Comparison of ENCODE assay signal across 7 cellular contexts in the genomic region with DNA sequence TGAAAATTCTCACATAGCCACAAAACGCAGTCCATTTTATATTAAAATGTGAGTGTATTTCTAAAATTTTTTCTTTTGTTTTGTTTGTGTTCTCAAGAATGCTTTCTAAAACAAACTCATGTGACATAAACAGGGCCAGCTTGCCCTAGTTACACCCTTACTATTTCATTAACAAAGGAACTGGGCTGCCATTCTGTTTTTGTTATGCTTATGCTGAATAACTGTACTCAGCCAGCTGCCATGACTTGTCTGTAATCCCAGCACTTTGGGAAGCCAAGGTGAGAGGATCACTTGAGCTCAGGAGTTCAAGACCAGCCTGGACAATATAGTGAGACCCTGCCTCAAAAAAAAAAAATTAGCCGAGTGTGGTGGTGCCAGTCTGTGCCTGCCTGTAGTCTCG.
DNase-seq lines count a peak whose midpoint lies in the region; ATAC-seq, FAIRE-seq and TF ChIP-seq lines count a peak whose summit lies in the region.
"Not testable (repeated sequence)": the region's sequence is repeated elsewhere in the genome, so short reads cannot be mapped to it uniquely, and the experiment has no call there.

No MANE protein-coding gene starts in this region.

- CTCF ChIA-PET in CD8-positive, alpha-beta memory T cell (lab: Charles Lee): interaction anchor here (2.6 kb wide), 1 partner anchor 25 kb away, joined by 14 read pairs; no protein-coding TSS in a partner anchor
- CTCF ChIA-PET in activated CD8-positive, alpha-beta T cell treated with anti-CD3 and anti-CD28 coated beads for 36 hours (lab: Charles Lee): not testable (repeated sequence)

- not testable (repeated sequence) for H3K27me3 Mint-ChIP-seq in CD4-positive, CD25-positive, alpha-beta regulatory T cell; CD8-positive, alpha-beta memory T cell; GM23338 (ENCODE audit: insufficient read depth, low read depth, poor library complexity); T-helper 17 cell; activated CD8-positive, alpha-beta T cell treated with anti-CD3 and anti-CD28 coated beads for 36 hours

- peaks cover 85% of the 10 kb centered on the region for H3K4me1 ChIP-seq in CD4-positive, CD25-positive, alpha-beta regulatory T cell (ENCODE audit: control insufficient read depth, insufficient read depth, low read length, poor library complexity, severe bottlenecking)
- H3K4me1 ChIP-seq in CD8-positive, alpha-beta memory T cell (ENCODE audit: insufficient read depth, low read length): peaks cover 62% of the 10 kb centered on the region
- peaks cover 33% of the 10 kb centered on the region for H3K4me1 ChIP-seq in GM23338 (ENCODE audit: insufficient read depth)
- H3K4me1 ChIP-seq in psoas muscle: peaks cover 49% of the 10 kb centered on the region

- not testable (repeated sequence) for H3K4me2 ChIP-seq in GM23338

- not testable (repeated sequence) for TF ChIP-seq CTCF in GM23338 (conservative IDR thresholded peaks at IDR 0.05; ENCODE audit: low read depth in 2 of 2); activated CD8-positive, alpha-beta T cell treated with anti-CD3 and anti-CD28 coated beads for 36 hours (IDR thresholded peaks at IDR 0.05); psoas muscle (IDR thresholded peaks at IDR 0.05)

- H3K4me3 ChIP-seq in CD4-positive, CD25-positive, alpha-beta regulatory T cell (ENCODE audit: low read depth, low read length); CD8-positive, alpha-beta memory T cell (ENCODE audit: low read length); GM23338; psoas muscle: not testable (repeated sequence)

- DNase-seq in CD4-positive, CD25-positive, alpha-beta regulatory T cell; CD8-positive, alpha-beta memory T cell; GM23338 (ENCODE audit: low spot score); T-helper 17 cell; activated CD8-positive, alpha-beta T cell treated with anti-CD3 and anti-CD28 coated beads for 36 hours; psoas muscle: not testable (repeated sequence)

- not testable (repeated sequence) for H3K36me3 ChIP-seq in CD4-positive, CD25-positive, alpha-beta regulatory T cell (ENCODE audit: control insufficient read depth, insufficient read depth, low read length); CD8-positive, alpha-beta memory T cell (ENCODE audit: insufficient read depth, low read length); GM23338 (ENCODE audit: insufficient read depth); psoas muscle (ENCODE audit: insufficient read depth in 1 of 2, low read depth in 1 of 2)

- not testable (repeated sequence) for ATAC-seq in CD4-positive, CD25-positive, alpha-beta regulatory T cell (ENCODE audit: low read depth in 2 of 2); T-helper 17 cell; activated CD8-positive, alpha-beta T cell treated with anti-CD3 and anti-CD28 coated beads for 36 hours
- ATAC-seq in GM23338 (peak; percentile 78), psoas muscle (peak in 1 of 4 donors; percentile 17)

- intact Hi-C loops in activated CD8-positive, alpha-beta T cell treated with anti-CD3 and anti-CD28 coated beads for 36 hours (cut with micrococcal nuclease); psoas muscle (cut with DNase I): not testable (repeated sequence)

- peaks cover 42 to 87% (median 65%) of the 10 kb centered on the region in 4 donors for H3K4me1 Mint-ChIP-seq in CD4-positive, CD25-positive, alpha-beta regulatory T cell
- peaks cover 75 to 89% (median 81%) of the 10 kb centered on the region in 3 donors for H3K4me1 Mint-ChIP-seq in CD8-positive, alpha-beta memory T cell
- peaks cover 31% of the 10 kb centered on the region for H3K4me1 Mint-ChIP-seq in GM23338
- H3K4me1 Mint-ChIP-seq in T-helper 17 cell: peaks cover 47% of the 10 kb centered on the region
- peaks cover 77% of the 10 kb centered on the region for H3K4me1 Mint-ChIP-seq in activated CD8-positive, alpha-beta T cell treated with anti-CD3 and anti-CD28 coated beads for 36 hours (ENCODE audit: low read depth)

- peaks cover 16% of the 10 kb centered on the region for H3K36me3 Mint-ChIP-seq in CD4-positive, CD25-positive, alpha-beta regulatory T cell
- H3K36me3 Mint-ChIP-seq in CD8-positive, alpha-beta memory T cell: peaks cover 0 to 43% (median 8%) of the 10 kb centered on the region in 3 donors
- H3K36me3 Mint-ChIP-seq in GM23338 (ENCODE audit: low read depth); T-helper 17 cell (ENCODE audit: low read depth); activated CD8-positive, alpha-beta T cell treated with anti-CD3 and anti-CD28 coated beads for 36 hours (ENCODE audit: low read depth): not testable (repeated sequence)

- not testable (repeated sequence) for H3K79me2 ChIP-seq in GM23338 (replicated peaks; ENCODE audit: insufficient read depth)

- not testable (repeated sequence) for H3F3A ChIP-seq in GM23338 (replicated peaks; ENCODE audit: low read depth)

- peak overlapping the region in 2 of 4 donors; percentile 57 to 63 for H3K4me3 Mint-ChIP-seq in CD4-positive, CD25-positive, alpha-beta regulatory T cell
- H3K4me3 Mint-ChIP-seq in CD8-positive, alpha-beta memory T cell: peak overlapping the region in 3 of 7 donors; percentile 1 to 36 (median 26)
- H3K4me3 Mint-ChIP-seq in GM23338; T-helper 17 cell; activated CD8-positive, alpha-beta T cell treated with anti-CD3 and anti-CD28 coated beads for 36 hours: not testable (repeated sequence)

- peak overlapping the region; percentile 69 to 92 (median 80) for H3K27ac Mint-ChIP-seq in CD4-positive, CD25-positive, alpha-beta regulatory T cell
- H3K27ac Mint-ChIP-seq in CD8-positive, alpha-beta memory T cell: peak overlapping the region in 6 of 8 donors; percentile 57 to 99 (median 70)
- not testable (repeated sequence) for H3K27ac Mint-ChIP-seq in GM23338
- peak overlapping the region; percentile 98 for H3K27ac Mint-ChIP-seq in T-helper 17 cell
- peak overlapping the region; percentile 12 for H3K27ac Mint-ChIP-seq in activated CD8-positive, alpha-beta T cell treated with anti-CD3 and anti-CD28 coated beads for 36 hours

- H3K9me2 ChIP-seq in GM23338 (ENCODE audit: insufficient read depth): not testable (repeated sequence)

- not testable (repeated sequence) for H2AFZ ChIP-seq in GM23338

- peak; percentile 97 for FAIRE-seq in endometrium (lab: Jason Lieb, UNC)

- not testable (repeated sequence) for H3K9me3 ChIP-seq in CD4-positive, CD25-positive, alpha-beta regulatory T cell (ENCODE audit: control insufficient read depth in 2 of 2, low read length in 2 of 2); CD8-positive, alpha-beta memory T cell (ENCODE audit: low read length); T-helper 17 cell (ENCODE audit: control insufficient read depth, low read length, poor library complexity, severe bottlenecking); psoas muscle

- H4K20me1 ChIP-seq in GM23338 (replicated peaks; ENCODE audit: insufficient read depth): not testable (repeated sequence)

- 94 to 97% (median 96%) methylated on average over 3 of the region's 3 CpGs for WGBS in psoas muscle, 3 donors

- H3K27me3 ChIP-seq in CD4-positive, CD25-positive, alpha-beta regulatory T cell (ENCODE audit: control insufficient read depth, insufficient read depth, low read length); CD8-positive, alpha-beta memory T cell (ENCODE audit: insufficient read depth, low read length, poor library complexity, severe bottlenecking); GM23338 (ENCODE audit: insufficient read depth); psoas muscle (ENCODE audit: insufficient read depth in 3 of 3, low read length in 2 of 3): not testable (repeated sequence)

- POLR2A ChIA-PET in CD8-positive, alpha-beta memory T cell (lab: Charles Lee); activated CD8-positive, alpha-beta T cell treated with anti-CD3 and anti-CD28 coated beads for 36 hours (lab: Charles Lee): not testable (repeated sequence)

- H3K27ac ChIP-seq in CD4-positive, CD25-positive, alpha-beta regulatory T cell (ENCODE audit: insufficient read depth, low read length, poor library complexity, severe bottlenecking): peak overlapping the region; percentile 90
- H3K27ac ChIP-seq in CD8-positive, alpha-beta memory T cell (ENCODE audit: low read depth, low read length): not testable (repeated sequence)
- peak overlapping the region; percentile 84 for H3K27ac ChIP-seq in GM23338 (ENCODE audit: low read depth)
- H3K27ac ChIP-seq in psoas muscle: peak overlapping the region; percentile 15

- H3K9me3 Mint-ChIP-seq in CD4-positive, CD25-positive, alpha-beta regulatory T cell; CD8-positive, alpha-beta memory T cell; GM23338; activated CD8-positive, alpha-beta T cell treated with anti-CD3 and anti-CD28 coated beads for 36 hours: not testable (repeated sequence)
